ENCODE assay signal across 8 cellular contexts in the genomic region with DNA sequence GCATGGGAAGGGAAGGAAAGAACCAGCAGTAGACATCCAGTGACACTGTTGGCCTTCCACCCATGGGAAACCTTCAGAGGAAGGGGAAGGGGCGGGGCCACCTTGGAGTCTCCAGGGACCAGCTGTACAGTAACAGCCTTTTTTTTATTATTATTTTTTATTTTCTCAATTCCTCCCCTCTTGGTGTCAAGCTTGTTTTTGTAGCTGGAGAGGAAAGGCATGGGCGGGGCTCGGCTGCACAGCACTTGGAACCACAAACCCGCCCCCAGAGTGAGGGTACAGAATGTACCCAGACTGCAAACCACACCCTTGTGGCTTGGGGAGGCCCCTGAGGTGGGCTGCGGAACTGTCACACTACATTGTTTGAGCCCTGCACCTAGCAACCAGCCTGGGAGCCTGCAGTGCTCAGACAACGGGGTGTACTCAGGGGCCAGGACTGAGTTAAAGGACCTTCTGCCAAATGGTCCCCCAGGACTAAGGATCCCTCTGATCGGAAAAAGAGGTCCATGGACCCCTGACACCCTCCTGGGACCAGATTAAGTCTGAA. TPM values are rescaled to one million over a fixed set of nuclear protein-coding genes. Genes with fewer than 3 reads are reported as not detected.
DNase-seq lines count a peak whose midpoint lies in the region; ATAC-seq, FAIRE-seq and TF ChIP-seq lines count a peak whose summit lies in the region.

No MANE protein-coding gene starts in this region.

- H3K27me3 ChIP-seq in dorsolateral prefrontal cortex (peaks cover 0 to 90% (median 21%) of the 10 kb centered on the region in 45 donors), neuronal stem cell (ENCODE audit: control insufficient read depth in 3 of 3, insufficient read depth in 3 of 3, low read depth in 1 of 3, low read length in 3 of 3) (peaks cover 0 to 36% (median 0%) of the 10 kb centered on the region in 3 experiments), testis (no peaks in the 10 kb centered on the region)

- H4K91ac ChIP-seq in neuronal stem cell (ENCODE audit: low read depth, low read length, poor library complexity) = no peak overlapping the region

- no peak overlapping the region for H3K4me3 ChIP-seq in dorsolateral prefrontal cortex
- H3K4me3 ChIP-seq in neuronal stem cell (ENCODE audit: low read length in 2 of 2) = no peak overlapping the region
- no peak overlapping the region for H3K4me3 ChIP-seq in testis

- intact Hi-C loops in dorsolateral prefrontal cortex (cut with DNase I) = loop anchor here in 1 of 2 donors (5.0 kb wide), 1 partner anchor 43 kb away; no protein-coding TSS in a partner anchor
- intact Hi-C loops in testis (cut with DNase I; ENCODE audit: low total_unique reads) = loop anchor here (10.0 kb wide), 2 partner anchors 71 to 101 kb away; partner anchors contain the start of genes NCBP2L and TSC22D3

- no peak for TF ChIP-seq POLR2A in testis (IDR thresholded peaks at IDR 0.05)

- no peak overlapping the region for H3K23ac ChIP-seq in neuronal stem cell (ENCODE audit: low read depth, low read length, poor library complexity)

- no CpG with 5 or more reads among the region's 7 CpGs for WGBS in neuronal stem cell (ENCODE audit: extremely low coverage in 2 of 2, insufficient read length in 2 of 2, insufficient replicate concordance in 1 of 2), 2 donors
- 32 to 36% methylated on average over 2 to 7 of the region's 7 CpGs for WGBS in testis, 2 donors

- ATAC-seq in GM21737 (IDR thresholded peaks at IDR 0.05; ENCODE audit: unreplicated experiment) = peak; percentile 87

- H2BK5ac ChIP-seq in neuronal stem cell (ENCODE audit: low read length) = no peak overlapping the region

- H3K9me3 ChIP-seq in neuronal stem cell (replicated peaks in 1 of 2; ENCODE audit: control insufficient read depth in 2 of 2, insufficient read depth in 1 of 2, low read depth in 1 of 2, low read length in 2 of 2) (no peaks in the 10 kb centered on the region), testis (no peaks in the 10 kb centered on the region)

- no peak overlapping the region for H3K4me2 ChIP-seq in neuronal stem cell (ENCODE audit: insufficient read depth, low read length, poor library complexity, severe bottlenecking)

- H2AFZ ChIP-seq in neuronal stem cell (ENCODE audit: low read length) = peak overlapping the region; percentile 15

- no peak overlapping the region for H3K9ac ChIP-seq in neuronal stem cell (ENCODE audit: low read depth, low read length, poor library complexity)

- no peak overlapping the region for H3K18ac ChIP-seq in neuronal stem cell (ENCODE audit: low read length)

- H2BK15ac ChIP-seq in neuronal stem cell (ENCODE audit: low read length) = no peak overlapping the region

- TF ChIP-seq CTCF in dorsolateral prefrontal cortex (IDR thresholded peaks at IDR 0.05 in 54 of 56, conservative IDR thresholded peaks at IDR 0.05 in 2 of 56; ENCODE audit: low read depth in 1 of 56, partially characterized antibody in 56 of 56) (no peak), testis (IDR thresholded peaks at IDR 0.05) (no peak)

- H3K36me3 ChIP-seq in neuronal stem cell (replicated peaks in 1 of 2; ENCODE audit: control insufficient read depth in 2 of 2, insufficient read depth in 2 of 2, low read length in 2 of 2) = no peaks in the 10 kb centered on the region
- no peaks in the 10 kb centered on the region for H3K36me3 ChIP-seq in testis (ENCODE audit: low read depth, missing control alignments)

- H3K4me1 ChIP-seq in neuronal stem cell (ENCODE audit: control insufficient read depth in 2 of 2, insufficient read depth in 1 of 2, low read depth in 1 of 2, low read length in 2 of 2) (peaks cover 2 to 10% of the 10 kb centered on the region in 2 donors), testis (peaks cover 4% of the 10 kb centered on the region)

- FAIRE-seq in HTR-8/SVneo (lab: Jason Lieb, UNC) = no peak

- H3K14ac ChIP-seq in neuronal stem cell (ENCODE audit: low read length) = no peak overlapping the region

- H2AK5ac ChIP-seq in neuronal stem cell (ENCODE audit: low read depth, low read length) = no peak overlapping the region

- no peak overlapping the region for H4K8ac ChIP-seq in neuronal stem cell (ENCODE audit: low read depth, low read length)

- H2BK12ac ChIP-seq in neuronal stem cell (ENCODE audit: low read length) = no peak overlapping the region

- no peak overlapping the region for H3K4ac ChIP-seq in neuronal stem cell (ENCODE audit: low read length)

- H3K79me1 ChIP-seq in neuronal stem cell (ENCODE audit: low read depth, low read length) = no peaks in the 10 kb centered on the region

- DNase-seq in D341Med (ENCODE audit: low spot score) (peak; percentile 36), M059J (ENCODE audit: low read depth) (peak; percentile 59), dorsolateral prefrontal cortex (peak in 1 of 10 donors; percentile 18), neuronal stem cell (ENCODE audit: low spot score) (no peak), testis (peak; percentile 79), HTR-8/SVneo (ENCODE audit: insufficient read length, low spot score) (no peak)
- DNase-seq in activated CD4-positive, alpha-beta T cell treated with anti-CD3 and anti-CD28 coated beads, Interleukin-2, amount 50 U/mL, for 1 hour = peak; percentile 85

- H2BK120ac ChIP-seq in neuronal stem cell (ENCODE audit: low read depth, low read length) = no peak overlapping the region

- H3K27ac ChIP-seq in dorsolateral prefrontal cortex = peak overlapping the region in 42 of 59 donors; percentile 3 to 87 (median 61)
- no peak overlapping the region for H3K27ac ChIP-seq in neuronal stem cell (replicated peaks; ENCODE audit: low read length)
- H3K27ac ChIP-seq in testis = peak overlapping the region; percentile 80 to 88

RNA-seq across cellular contexts. Expression of gene PRPS1, which starts 45.7 kb away (rescaled TPM):
- total RNA-seq in M059J (2014; rRNA removed; shearing (Covaris generic)) = 159 and 164 TPM in 2 replicates
- total RNA-seq in dorsolateral prefrontal cortex (10 to 100 TPM; 23.4 to 69.9 (median 44.7) TPM), testis (10 to 100 TPM; 38.7 to 39.3 TPM)
- 67.0 TPM for polyA plus RNA-seq in neuronal stem cell (2013, experiment 1 of 2)
- 67.3 TPM for polyA plus RNA-seq in neuronal stem cell (2013, experiment 2 of 2)
- 32.7 TPM for polyA plus RNA-seq in testis (ENCODE audit: insufficient read depth, low read depth, low replicate concordance)

Comparison
In these comparisons a context has a peak if more than half of its experiments do, and no peak if none do; other contexts are left out.
1. DNase-seq: peak in D341Med (single experiment), M059J (single experiment), activated CD4-positive, alpha-beta T cell treated with anti-CD3 and anti-CD28 coated beads, Interleukin-2, amount 50 U/mL, for 1 hour (single experiment) and testis (single experiment); none in neuronal stem cell (single experiment) and HTR-8/SVneo (single experiment).